In the genomic region with DNA sequence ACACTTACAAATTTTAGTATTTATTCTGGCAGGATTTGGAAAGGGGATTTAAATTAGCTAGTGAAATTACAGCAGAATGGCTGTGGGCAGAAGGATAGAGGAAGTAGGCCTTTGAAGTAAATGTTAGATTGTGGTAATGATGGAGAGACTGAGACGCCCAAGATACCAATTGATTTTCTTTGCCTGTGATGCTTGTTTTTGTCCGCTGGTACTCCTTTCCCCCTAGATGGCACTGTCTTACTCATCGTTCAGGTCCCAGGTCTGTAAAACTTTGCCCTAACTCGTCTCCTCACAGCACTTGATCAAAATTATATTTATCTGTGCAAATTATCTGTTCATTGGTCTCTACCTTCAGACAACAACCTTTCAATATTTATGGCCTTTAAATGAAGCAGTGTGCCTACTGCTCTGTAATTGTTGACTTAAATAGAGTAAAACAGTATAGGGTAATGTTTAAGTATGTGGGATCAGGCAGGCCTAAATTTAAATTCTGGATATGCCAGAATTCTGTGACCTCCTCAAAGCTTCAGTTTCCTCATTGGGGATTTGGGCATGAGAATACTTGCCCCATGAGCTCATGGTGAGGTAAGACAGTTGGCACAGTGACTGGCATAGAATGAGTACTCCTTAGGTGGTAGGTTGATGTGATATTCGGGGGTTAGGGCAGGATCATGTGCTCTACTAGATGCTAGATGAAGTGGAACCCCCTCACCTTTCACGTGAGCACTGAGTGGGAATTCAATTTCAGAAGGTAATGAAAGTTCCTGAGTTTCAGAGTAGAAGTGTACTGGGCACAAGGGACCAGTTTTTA, we compare ENCODE assay signal across 7 cellular contexts. TPM values are rescaled to one million over a fixed set of nuclear protein-coding genes. Genes with fewer than 3 reads are reported as not detected.
DNase-seq lines count a peak whose midpoint lies in the region; ATAC-seq and TF ChIP-seq lines count a peak whose summit lies in the region.

No MANE protein-coding gene starts in this region.

- peaks cover 2% of the 10 kb centered on the region for H3K36me3 Mint-ChIP-seq in T-helper 17 cell (ENCODE audit: low read depth)
- H3K36me3 Mint-ChIP-seq in stimulated activated naive B cell treated with anti-CD40 and anti-IgM and Interleukin-4, amounts not matched to agents 10 μg/mL and 1 μg/mL and 100 μg/mL, for 72 hours, result peaks cover 30 to 50% of the 10 kb centered on the region in 2 donors

- intact Hi-C loops in esophagus muscularis mucosa (cut with DNase I), result no loop called here

- DNase-seq in GM12865 (ENCODE audit: low read depth), result peak; percentile 83
- peak in 1 of 3 donors; percentile 11 for DNase-seq in T-helper 17 cell
- DNase-seq in esophagus muscularis mucosa (ENCODE audit: extremely low spot score), result no peak
- peak; percentile 44 for DNase-seq in stimulated activated naive B cell treated with anti-CD40 and anti-IgM and Interleukin-4, amounts not matched to agents 10 μg/mL and 1 μg/mL and 100 μg/mL, for 72 hours
- DNase-seq in LoVo (ENCODE audit: low spot score), result no peak

- TF ChIP-seq POLR2A in esophagus muscularis mucosa (IDR thresholded peaks at IDR 0.05; ENCODE audit: low read depth), result no peak

- peaks cover 45% of the 10 kb centered on the region for H3K4me1 Mint-ChIP-seq in T-helper 17 cell
- H3K4me1 Mint-ChIP-seq in stimulated activated naive B cell treated with anti-CD40 and anti-IgM and Interleukin-4, amounts not matched to agents 10 μg/mL and 1 μg/mL and 100 μg/mL, for 72 hours, result peaks cover 62 to 88% of the 10 kb centered on the region in 2 donors

- H3K27ac ChIP-seq in esophagus muscularis mucosa (replicated peaks in 1 of 4), result no peak overlapping the region

- H3K9me3 ChIP-seq in T-helper 17 cell (ENCODE audit: control insufficient read depth, low read length, poor library complexity, severe bottlenecking), result no peaks in the 10 kb centered on the region
- no peaks in the 10 kb centered on the region for H3K9me3 ChIP-seq in esophagus muscularis mucosa

- peaks cover 9 to 13% of the 10 kb centered on the region in 2 donors for H3K9me3 Mint-ChIP-seq in stimulated activated naive B cell treated with anti-CD40 and anti-IgM and Interleukin-4, amounts not matched to agents 10 μg/mL and 1 μg/mL and 100 μg/mL, for 72 hours

- peaks cover 36 to 95% (median 82%) of the 10 kb centered on the region in 4 donors for H3K4me1 ChIP-seq in esophagus muscularis mucosa

- H3K36me3 ChIP-seq in esophagus muscularis mucosa, result peaks cover 0 to 4% (median 0%) of the 10 kb centered on the region in 4 donors

- H3K4me3 ChIP-seq in GM12865 (ENCODE audit: low read depth, low read length), result no peak overlapping the region
- no peak overlapping the region for H3K4me3 ChIP-seq in esophagus muscularis mucosa

- H3K4me3 Mint-ChIP-seq in T-helper 17 cell, result no peak overlapping the region
- peak overlapping the region; percentile 50 to 63 for H3K4me3 Mint-ChIP-seq in stimulated activated naive B cell treated with anti-CD40 and anti-IgM and Interleukin-4, amounts not matched to agents 10 μg/mL and 1 μg/mL and 100 μg/mL, for 72 hours

- 61% methylated on average over 6 of the region's 6 CpGs for WGBS in esophagus muscularis mucosa

- H3K27ac Mint-ChIP-seq in T-helper 17 cell, result peak overlapping the region; percentile 84
- peak overlapping the region; percentile 92 for H3K27ac Mint-ChIP-seq in stimulated activated naive B cell treated with anti-CD40 and anti-IgM and Interleukin-4, amounts not matched to agents 10 μg/mL and 1 μg/mL and 100 μg/mL, for 72 hours

- ATAC-seq in GM21390 (IDR thresholded peaks at IDR 0.05; ENCODE audit: unreplicated experiment), result peak; percentile 66
- peak; percentile 79 for ATAC-seq in HG03521 (IDR thresholded peaks at IDR 0.05; ENCODE audit: unreplicated experiment)
- peak; percentile 92 for ATAC-seq in T-helper 17 cell
- peak; percentile 76 to 83 for ATAC-seq in stimulated activated naive B cell treated with anti-CD40 and anti-IgM and Interleukin-4, amounts not matched to agents 10 μg/mL and 1 μg/mL and 100 μg/mL, for 72 hours (replicated peaks)

- H3K27me3 Mint-ChIP-seq in T-helper 17 cell, result no peaks in the 10 kb centered on the region
- H3K27me3 Mint-ChIP-seq in stimulated activated naive B cell treated with anti-CD40 and anti-IgM and Interleukin-4, amounts not matched to agents 10 μg/mL and 1 μg/mL and 100 μg/mL, for 72 hours, result no peaks in the 10 kb centered on the region

- TF ChIP-seq CTCF in GM12865 (IDR thresholded peaks at IDR 0.05; ENCODE audit: insufficient read depth, low read depth, low read length, missing control alignments) (peak; percentile 69), esophagus muscularis mucosa (IDR thresholded peaks at IDR 0.05) (peak; percentile 14 to 33 (median 18))

- no peak for TF ChIP-seq EP300 in esophagus muscularis mucosa (IDR thresholded peaks at IDR 0.05)

- no peaks in the 10 kb centered on the region for H3K27me3 ChIP-seq in esophagus muscularis mucosa

RNA-seq across cellular contexts. Expression of gene ARL8B, which starts 14.7 kb away (rescaled TPM):
- total RNA-seq in T-helper 17 cell (10 to 100 TPM; 39.2 to 52.9 TPM), esophagus muscularis mucosa (10 to 100 TPM; 40.6 to 47.1 (median 43.8) TPM)

RNA-seq across cellular contexts. Expression of gene EDEM1, which starts 50.7 kb away (rescaled TPM):
- total RNA-seq in T-helper 17 cell, result 100 to 1,000 TPM; 109 to 111 TPM
- 10 to 100 TPM; 16.6 to 23.3 (median 19.3) TPM for total RNA-seq in esophagus muscularis mucosa

Comparison
In these comparisons a context has a peak if more than half of its experiments do, and no peak if none do; other contexts are left out.
1. DNase-seq: peak in GM12865 (single experiment) and stimulated activated naive B cell treated with anti-CD40 and anti-IgM and Interleukin-4, amounts not matched to agents 10 μg/mL and 1 μg/mL and 100 μg/mL, for 72 hours (single experiment); none in esophagus muscularis mucosa (single experiment) and LoVo (single experiment).
2. RNA of gene EDEM1, which starts 50.7 kb away (total RNA-seq): 109 to 111 TPM in T-helper 17 cell; 16.6 to 23.3 TPM in esophagus muscularis mucosa; every median in the first group is over 4 times any median in the second.
3. Peak in every context shown above with its lines, with median percentiles within 50 percentile points of each other: ATAC-seq.